Comparison of ENCODE assay signal across 12 cellular contexts in the genomic region with DNA sequence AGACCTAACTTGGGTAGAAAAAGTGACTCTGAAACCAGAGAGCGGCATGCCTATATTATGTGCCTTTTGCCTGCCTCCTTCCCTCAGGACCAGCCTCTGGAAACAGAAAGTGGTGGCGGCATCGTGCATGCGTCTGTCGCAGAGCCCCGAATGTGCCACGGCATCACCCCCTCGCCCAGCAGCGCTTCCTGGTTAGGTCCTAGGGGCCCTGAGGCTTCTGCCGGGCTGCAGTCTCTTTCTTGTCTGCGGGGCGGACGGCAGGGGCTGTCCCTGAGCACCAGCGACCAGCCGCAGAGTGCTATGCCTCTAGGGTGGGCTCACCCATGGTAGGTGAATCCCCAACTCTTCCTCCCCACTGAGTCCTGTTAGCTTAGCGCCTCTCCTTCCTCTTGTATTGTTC.
"Had no signal": no experiment of that assay in that cellular context is flagged by ENCODE, and none has a peak within 500 bp of the region (broad histone marks: within the 10 kb centered on the region; RNA-seq: fewer than 3 reads in every experiment).

No MANE protein-coding gene starts in this region.

- H3K9me3 ChIP-seq: upper lobe of left lung had no signal

- DNase-seq: activated CD4-positive, alpha-beta T cell treated with anti-CD3 and anti-CD28 coated beads for 48 hours; activated CD8-positive, alpha-beta memory T cell treated with anti-CD3 and anti-CD28 coated beads for 24 hours; activated naive CD4-positive, alpha-beta T cell; aorta; dermis blood vessel endothelial cell; erythroblast; T-helper 17 cell; WERI-Rb-1 had no signal

- H3K4me3 Mint-ChIP-seq: mesothelial cell of epicardium; stimulated activated naive CD8-positive, alpha-beta T cell treated with anti-CD3 and anti-CD28 coated beads, Interleukin-15, Interleukin-2, amounts not matched to agents 100 ng/mL and 50 ng/mL, for 24 hours; T-helper 17 cell had no signal

- H3K9me3 Mint-ChIP-seq: stimulated activated naive CD8-positive, alpha-beta T cell treated with anti-CD3 and anti-CD28 coated beads, Interleukin-15, Interleukin-2, amounts not matched to agents 100 ng/mL and 50 ng/mL, for 24 hours had no signal

- ATAC-seq: sciatic nerve, T-helper 17 cell had no signal

- H3K27ac Mint-ChIP-seq: mesothelial cell of epicardium; stimulated activated naive CD8-positive, alpha-beta T cell treated with anti-CD3 and anti-CD28 coated beads, Interleukin-15, Interleukin-2, amounts not matched to agents 100 ng/mL and 50 ng/mL, for 24 hours; T-helper 17 cell had no signal

- H3K4me3 ChIP-seq: upper lobe of left lung had no signal

- H3K27me3 Mint-ChIP-seq: stimulated activated naive CD8-positive, alpha-beta T cell treated with anti-CD3 and anti-CD28 coated beads, Interleukin-15, Interleukin-2, amounts not matched to agents 100 ng/mL and 50 ng/mL, for 24 hours; T-helper 17 cell had no signal

- H3K36me3 Mint-ChIP-seq: mesothelial cell of epicardium had no signal

- H3K4me1 ChIP-seq: upper lobe of left lung had no signal

- H3K27ac ChIP-seq: upper lobe of left lung, WERI-Rb-1 had no signal

- H3K27me3 ChIP-seq: upper lobe of left lung had no signal

- H3K4me1 Mint-ChIP-seq: mesothelial cell of epicardium, T-helper 17 cell had no signal
